In genomic region chr17:444879-445454, GRCh38 we compare ENCODE assay signal across 16 cellular contexts. TPM values are rescaled to one million over a fixed set of nuclear protein-coding genes. Genes with fewer than 3 reads are reported as not detected.
A peak's percentile ranks its signal among the peaks of the same experiment; 100 is the strongest.
DNase-seq lines count a peak whose midpoint lies in the region; ATAC-seq, FAIRE-seq and TF ChIP-seq lines count a peak whose summit lies in the region.
"Had no signal": no experiment of that assay in that cellular context is flagged by ENCODE, and none has a peak within 500 bp of the region (broad histone marks: within the 10 kb centered on the region; RNA-seq: fewer than 3 reads in every experiment).

No MANE protein-coding gene starts in this region.

- peaks cover 0 to 2% of the 10 kb centered on the region in 2 donors for H3K9me3 Mint-ChIP-seq in activated T-cell treated with anti-CD3 and anti-CD28 coated beads, Interleukin-2, amount 50 U/mL, for 72 hours
- H3K9me3 Mint-ChIP-seq in CD14-positive monocyte = peaks cover 0 to 2% (median 0%) of the 10 kb centered on the region in 7 donors
- H3K9me3 Mint-ChIP-seq in naive thymus-derived CD8-positive, alpha-beta T cell = no peaks in the 10 kb centered on the region

- peaks cover 17% of the 10 kb centered on the region for H3K4me1 Mint-ChIP-seq in activated T-cell treated with anti-CD3 and anti-CD28 coated beads, Interleukin-2, amount 50 U/mL, for 72 hours (ENCODE audit: low read depth)
- H3K4me1 Mint-ChIP-seq in CD14-positive monocyte = peaks cover 25% of the 10 kb centered on the region
- peaks cover 15 to 48% (median 19%) of the 10 kb centered on the region in 4 donors for H3K4me1 Mint-ChIP-seq in naive thymus-derived CD8-positive, alpha-beta T cell

- no peak for DNase-seq in activated T-cell treated with anti-CD3 and anti-CD28 coated beads, Interleukin-2, amount 50 U/mL, for 72 hours
- DNase-seq in activated T-cell treated with anti-CD3 and anti-CD28 coated beads for 4 hours (no peak), CD14-positive monocyte (ENCODE audit: low spot score) (no peak), D721Med (ENCODE audit: insufficient read length, low spot score) (no peak), psoas muscle (no peak)
- no peak for DNase-seq in naive thymus-derived CD8-positive, alpha-beta T cell
- DNase-seq: C1 segment of cervical spinal cord; DMS79 treated with DMSO at 0.1 percent for 48 hours; NCI-H1105; NCI-H2081 treated with DMSO at 0.1 percent for 48 hours; NCI-H446 treated with DMSO at 0.1 percent for 48 hours; NCI-H69; NK-92 treated with Interleukin-12 subunit alpha and Interleukin-12 subunit beta, amount 100 ng/mL, for 24 hours; Peyer's patch had no signal

- H3K9ac ChIP-seq in Loucy (ENCODE audit: low read depth, low read length, poor library complexity, severe bottlenecking) = no peak overlapping the region

- no peaks in the 10 kb centered on the region for H3K9me2 ChIP-seq in Loucy (replicated peaks; ENCODE audit: low read depth, low read length)

- H3K27ac ChIP-seq in psoas muscle = no peak overlapping the region
- H3K27ac ChIP-seq: Peyer's patch had no signal

- H3K4me2 ChIP-seq in Loucy (ENCODE audit: low read depth, low read length, poor library complexity, severe bottlenecking) = peak overlapping the region; percentile 15

- peaks cover 26% of the 10 kb centered on the region; the same call in 1 of the 2 replicates for H3K79me2 ChIP-seq in Loucy (ENCODE audit: insufficient read depth, low read length)

- intact Hi-C loops in CD14-positive monocyte (cut with micrococcal nuclease) (no loop called here), psoas muscle (cut with DNase I) (no loop called here)

- H3K9me3 ChIP-seq in Loucy (ENCODE audit: insufficient read depth, low read depth, low read length) = no peaks in the 10 kb centered on the region
- no peaks in the 10 kb centered on the region for H3K9me3 ChIP-seq in psoas muscle
- H3K9me3 ChIP-seq: Peyer's patch had no signal

- H3K4me3 Mint-ChIP-seq in activated T-cell treated with anti-CD3 and anti-CD28 coated beads, Interleukin-2, amount 50 U/mL, for 72 hours = peak overlapping the region in 1 of 2 donors; percentile 39
- no peak overlapping the region for H3K4me3 Mint-ChIP-seq in CD14-positive monocyte
- peak overlapping the region in 2 of 10 donors; percentile 6 to 45 for H3K4me3 Mint-ChIP-seq in naive thymus-derived CD8-positive, alpha-beta T cell

- H3K36me3 ChIP-seq in Loucy (ENCODE audit: insufficient read depth, low read length) (peaks cover 24% of the 10 kb centered on the region; the same call in 1 of the 2 replicates), psoas muscle (ENCODE audit: insufficient read depth in 1 of 2, low read depth in 1 of 2) (peaks cover 0 to 23% of the 10 kb centered on the region in 2 donors)

- H3K27ac Mint-ChIP-seq in activated T-cell treated with anti-CD3 and anti-CD28 coated beads, Interleukin-2, amount 50 U/mL, for 72 hours = peak overlapping the region; percentile 83
- H3K27ac Mint-ChIP-seq in CD14-positive monocyte = peak overlapping the region in 5 of 7 donors; percentile 20 to 50 (median 40)
- H3K27ac Mint-ChIP-seq in naive thymus-derived CD8-positive, alpha-beta T cell = peak overlapping the region in 6 of 10 donors; percentile 3 to 74 (median 20)

- no peak for FAIRE-seq in D721Med (lab: Jason Lieb, UNC)
- FAIRE-seq: H1 had no signal

- peaks cover 25% of the 10 kb centered on the region for H3K4me1 ChIP-seq in Loucy (ENCODE audit: insufficient read depth, low read length, poor library complexity, severe bottlenecking)
- no peaks in the 10 kb centered on the region for H3K4me1 ChIP-seq in psoas muscle
- H3K4me1 ChIP-seq: Peyer's patch had no signal

- POLR2A ChIA-PET in naive thymus-derived CD8-positive, alpha-beta T cell (lab: Charles Lee) = interaction anchor here (1.1 to 3.7 kb wide), 2 partner anchors 29 to 45 kb away, joined by 3 to 12 read pairs; no protein-coding TSS in a partner anchor

- 93 to 95% (median 93%) methylated on average over 7 of the region's 7 CpGs for WGBS in psoas muscle, 3 donors

- no peaks in the 10 kb centered on the region for H3F3A ChIP-seq in Loucy (ENCODE audit: low read depth)

- TF ChIP-seq CTCF in CD14-positive monocyte (IDR thresholded peaks at IDR 0.05) (no peak), Loucy (conservative IDR thresholded peaks at IDR 0.05; ENCODE audit: low read length) (no peak), D721Med (IDR thresholded peaks at IDR 0.05; ENCODE audit: insufficient read depth, missing control alignments) (no peak), psoas muscle (IDR thresholded peaks at IDR 0.05) (no peak)

- H3K27me3 ChIP-seq in Loucy (ENCODE audit: insufficient read depth, low read length, poor library complexity, severe bottlenecking) = no peaks in the 10 kb centered on the region
- H3K27me3 ChIP-seq in psoas muscle (ENCODE audit: insufficient read depth in 3 of 3, low read length in 2 of 3) = no peaks in the 10 kb centered on the region
- H3K27me3 ChIP-seq: Peyer's patch had no signal

- no peaks in the 10 kb centered on the region for H3K27me3 Mint-ChIP-seq in activated T-cell treated with anti-CD3 and anti-CD28 coated beads, Interleukin-2, amount 50 U/mL, for 72 hours (ENCODE audit: low read depth)
- H3K27me3 Mint-ChIP-seq in CD14-positive monocyte (ENCODE audit: low read depth in 3 of 3) = no peaks in the 10 kb centered on the region
- no peaks in the 10 kb centered on the region for H3K27me3 Mint-ChIP-seq in naive thymus-derived CD8-positive, alpha-beta T cell

- ATAC-seq in activated T-cell treated with anti-CD3 and anti-CD28 coated beads, Interleukin-2, amount 50 U/mL, for 72 hours (replicated peaks in 1 of 2) = peak; percentile 50 to 69
- ATAC-seq in naive thymus-derived CD8-positive, alpha-beta T cell = no peak
- ATAC-seq in psoas muscle = no peak

- no peak overlapping the region for H2AFZ ChIP-seq in Loucy (ENCODE audit: low read length)

- peaks cover 10% of the 10 kb centered on the region for H4K20me1 ChIP-seq in Loucy (ENCODE audit: insufficient read depth, low read length, poor library complexity, severe bottlenecking)

- H3K4me3 ChIP-seq in Loucy (ENCODE audit: low read length, poor library complexity, severe bottlenecking) (peak overlapping the region; percentile 16), psoas muscle (no peak overlapping the region)
- H3K4me3 ChIP-seq: Peyer's patch had no signal

- peaks cover 6 to 18% of the 10 kb centered on the region in 2 donors for H3K36me3 Mint-ChIP-seq in activated T-cell treated with anti-CD3 and anti-CD28 coated beads, Interleukin-2, amount 50 U/mL, for 72 hours (ENCODE audit: insufficient read depth in 2 of 2)
- H3K36me3 Mint-ChIP-seq in CD14-positive monocyte = peaks cover 53 to 58% of the 10 kb centered on the region in 2 donors
- H3K36me3 Mint-ChIP-seq in naive thymus-derived CD8-positive, alpha-beta T cell = peaks cover 0 to 72% (median 9%) of the 10 kb centered on the region in 3 donors

RNA-seq across cellular contexts. Expression of gene RFLNB, which starts 0.8 kb away (rescaled TPM):
- total RNA-seq in activated T-cell treated with anti-CD3 and anti-CD28 coated beads, Interleukin-2, amount 50 U/mL, for 72 hours = 100 to 1,000 TPM in 1 of 2 donors, 10 to 100 TPM in 1; 89.1 to 103 TPM
- polyA plus RNA-seq in CD14-positive monocyte (10 to 100 TPM; 19.8 to 22.0 TPM), psoas muscle (1 to 10 TPM; 6.0 to 8.4 (median 7.3) TPM)
- 10 to 100 TPM; 38.7 TPM for total RNA-seq in naive thymus-derived CD8-positive, alpha-beta T cell
- polyA plus RNA-seq in naive thymus-derived CD8-positive, alpha-beta T cell = 10 to 100 TPM; 19.2 to 32.5 (median 24.2) TPM
- total RNA-seq in psoas muscle = 10 to 100 TPM; 10.8 to 21.8 (median 13.3) TPM

Comparison
In these comparisons a context has a peak if more than half of its experiments do, and no peak if none do; other contexts are left out.
1. ATAC-seq: peak in activated T-cell treated with anti-CD3 and anti-CD28 coated beads, Interleukin-2, amount 50 U/mL, for 72 hours (2 of 2); none in naive thymus-derived CD8-positive, alpha-beta T cell (0 of 2) and psoas muscle (0 of 4).
2. H3K27ac Mint-ChIP-seq: peak in every context shown above with its lines; median percentile 83 in activated T-cell treated with anti-CD3 and anti-CD28 coated beads, Interleukin-2, amount 50 U/mL, for 72 hours; 40 in CD14-positive monocyte; 20 in naive thymus-derived CD8-positive, alpha-beta T cell.